ENCODE assay signal across 8 cellular contexts in genomic region chr18:59899298-59900221, GRCh38. TPM values are rescaled to one million over a fixed set of nuclear protein-coding genes. Genes with fewer than 3 reads are reported as not detected.
DNase-seq lines count a peak whose midpoint lies in the region; TF ChIP-seq lines count a peak whose summit lies in the region.

TSS of gene PMAIP1 (plus strand) at chr18:59899996. CDS start at chr18:59900178, 182 bp downstream.

- peaks cover 46% of the 10 kb centered on the region for H3K36me3 ChIP-seq in DOHH2 (ENCODE audit: control insufficient read depth, low read length)

- peaks cover 22% of the 10 kb centered on the region for H3K4me1 Mint-ChIP-seq in nephron
- H3K4me1 Mint-ChIP-seq in stimulated activated naive CD8-positive, alpha-beta T cell treated with anti-CD3 and anti-CD28 coated beads, Interleukin-15, Interleukin-2, amounts not matched to agents 100 ng/mL and 50 ng/mL, for 24 hours (ENCODE audit: low read depth), result peaks cover 44% of the 10 kb centered on the region

- peak within 1 kb of the TSS; percentile 90 for H3K4me3 ChIP-seq in DOHH2 (ENCODE audit: low read length)
- peak within 1 kb of the TSS; percentile 76 for H3K4me3 ChIP-seq in LNCaP clone FGC (ENCODE audit: low read depth, low read length)
- H3K4me3 ChIP-seq in fibroblast of mammary gland (ENCODE audit: control insufficient read depth, low read depth, low read length), result peak within 1 kb of the TSS; percentile 82

- peaks cover 3% of the 10 kb centered on the region for H3K36me3 Mint-ChIP-seq in nephron (ENCODE audit: low read depth)
- peaks cover 37% of the 10 kb centered on the region for H3K36me3 Mint-ChIP-seq in stimulated activated naive CD8-positive, alpha-beta T cell treated with anti-CD3 and anti-CD28 coated beads, Interleukin-15, Interleukin-2, amounts not matched to agents 100 ng/mL and 50 ng/mL, for 24 hours (ENCODE audit: low read depth)

- H3K27me3 ChIP-seq in DOHH2 (ENCODE audit: control insufficient read depth, low read length), result no peaks in the 10 kb centered on the region

- H3K9me3 ChIP-seq in DOHH2 (ENCODE audit: control insufficient read depth, insufficient read depth, low read length), result no peaks in the 10 kb centered on the region

- H3F3A ChIP-seq in DOHH2 (ENCODE audit: control insufficient read depth, insufficient read depth), result peaks cover 30% of the 10 kb centered on the region

- H3K4me3 Mint-ChIP-seq in nephron, result peak within 1 kb of the TSS; percentile 80 to 94 (median 89)
- peak within 1 kb of the TSS; percentile 96 for H3K4me3 Mint-ChIP-seq in stimulated activated naive CD8-positive, alpha-beta T cell treated with anti-CD3 and anti-CD28 coated beads, Interleukin-15, Interleukin-2, amounts not matched to agents 100 ng/mL and 50 ng/mL, for 24 hours

- peak within 1 kb of the TSS; percentile 72 for H3K4me2 ChIP-seq in DOHH2 (ENCODE audit: low read length)

- TF ChIP-seq CTCF in DOHH2 (IDR thresholded peaks at IDR 0.05; ENCODE audit: low read depth, low read length, poor library complexity, severe bottlenecking) (no peak), LNCaP clone FGC (IDR thresholded peaks at IDR 0.05; ENCODE audit: control insufficient read depth, extremely low read depth, insufficient read depth) (no peak), fibroblast of mammary gland (conservative IDR thresholded peaks at IDR 0.05; ENCODE audit: control insufficient read depth, insufficient read depth, low read depth, low read length) (no peak), nephron (IDR thresholded peaks at IDR 0.05; ENCODE audit: unreplicated experiment in 3 of 3) (no peak)

- H3K27ac ChIP-seq in DOHH2 (ENCODE audit: low read depth, low read length), result peak within 1 kb of the TSS; percentile 85

- H3K9me3 Mint-ChIP-seq in nephron, result no peaks in the 10 kb centered on the region
- no peaks in the 10 kb centered on the region for H3K9me3 Mint-ChIP-seq in stimulated activated naive CD8-positive, alpha-beta T cell treated with anti-CD3 and anti-CD28 coated beads, Interleukin-15, Interleukin-2, amounts not matched to agents 100 ng/mL and 50 ng/mL, for 24 hours

- H3K79me2 ChIP-seq in DOHH2 (ENCODE audit: control insufficient read depth, low read length), result peaks cover 56% of the 10 kb centered on the region

- H3K27ac Mint-ChIP-seq in nephron, result peak within 1 kb of the TSS in 1 of 3 experiments; percentile 66
- H3K27ac Mint-ChIP-seq in stimulated activated naive CD8-positive, alpha-beta T cell treated with anti-CD3 and anti-CD28 coated beads, Interleukin-15, Interleukin-2, amounts not matched to agents 100 ng/mL and 50 ng/mL, for 24 hours, result peak within 1 kb of the TSS; percentile 96

- H3K4me1 ChIP-seq in DOHH2 (ENCODE audit: control insufficient read depth, low read length), result peaks cover 33% of the 10 kb centered on the region

- H3K9me2 ChIP-seq in DOHH2 (replicated peaks; ENCODE audit: control insufficient read depth, low read length), result no peaks in the 10 kb centered on the region

- H3K27me3 Mint-ChIP-seq in nephron (ENCODE audit: low read depth), result peaks cover 89% of the 10 kb centered on the region
- no peaks in the 10 kb centered on the region for H3K27me3 Mint-ChIP-seq in stimulated activated naive CD8-positive, alpha-beta T cell treated with anti-CD3 and anti-CD28 coated beads, Interleukin-15, Interleukin-2, amounts not matched to agents 100 ng/mL and 50 ng/mL, for 24 hours

- DNase-seq in GOT3 (lab: John Stamatoyannopoulos, UW) (peak; percentile 74), LNCaP clone FGC (ENCODE audit: low read depth) (peak; percentile 79), RPMI7951 (ENCODE audit: low read depth) (peak; percentile 93), activated T-helper 1 cell treated with Interleukin-2 at 50 U/mL for 16 hours (ENCODE audit: low read depth) (peak; percentile 74), fibroblast of mammary gland (ENCODE audit: low read depth) (peak; percentile 91)

- peaks cover 22% of the 10 kb centered on the region for H4K20me1 ChIP-seq in DOHH2 (ENCODE audit: control insufficient read depth, insufficient read depth, low read depth, low read length)

RNA-seq across cellular contexts. Expression of gene PMAIP1, which starts in this region (rescaled TPM):
- total RNA-seq in RPMI7951 (2014; rRNA removed; shearing (Covaris generic)), result 43.7 and 50.3 TPM in 2 replicates

Comparison
In these comparisons a context has a peak if more than half of its experiments do, and no peak if none do; other contexts are left out.
1. Peak in every context shown above with its lines: DNase-seq, H3K4me3 ChIP-seq and H3K27ac ChIP-seq.